In the genomic region with DNA sequence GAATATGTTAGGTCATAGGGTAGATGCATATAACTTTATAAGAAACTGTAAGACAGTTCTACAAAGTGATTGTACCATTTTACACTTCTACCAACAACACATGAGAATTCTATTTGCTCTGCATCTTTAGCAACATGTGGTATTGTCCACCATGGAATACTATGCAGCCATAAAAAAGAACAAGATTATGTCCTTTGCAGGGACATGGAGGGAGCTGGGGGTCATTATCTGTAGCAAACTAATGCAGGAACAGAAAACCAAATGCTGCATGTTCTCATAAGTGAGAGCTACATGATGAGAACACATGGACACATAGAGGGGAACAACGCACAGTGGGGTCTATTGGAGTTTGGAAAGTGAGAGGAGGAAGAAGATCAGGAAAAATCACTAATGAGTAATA, we compare ENCODE assay signal across 12 cellular contexts. TPM values are rescaled to one million over a fixed set of nuclear protein-coding genes. Genes with fewer than 3 reads are reported as not detected.
"Had no signal": no experiment of that assay in that cellular context is flagged by ENCODE, and none has a peak within 500 bp of the region (broad histone marks: within the 10 kb centered on the region; RNA-seq: fewer than 3 reads in every experiment).

No MANE protein-coding gene starts in this region.

- H3K9ac ChIP-seq: GM23248, KMS-11 had no signal

- DNase-seq: GM23248, GOT3, H7, IMR-90, Karpas-422, KBM-7 had no signal

- H3K4me3 ChIP-seq: GM23248, HAP-1 had no signal

- H3K9me3 ChIP-seq: HAP-1 had no signal

- H2AFZ ChIP-seq: GM23248 had no signal

- H3K4me2 ChIP-seq: KMS-11 had no signal

- H3K4me1 ChIP-seq: HAP-1 had no signal

- H3K27ac ChIP-seq: GM23248, HL-60, KMS-11 had no signal

- H3K36me3 ChIP-seq: HAP-1 had no signal

- ATAC-seq: HCT116 had no signal

RNA-seq across cellular contexts. Expression of a gene that starts 22.2 kb away (rescaled TPM):
- total RNA-seq: GM23248, H4, HT1080, IMR-90 had no signal
- polyA plus RNA-seq: GM23248, IMR-90 had no signal
